In genomic region chr12:2101359-2101758, GRCh38 we compare ENCODE assay signal across 2 cellular contexts.
TF ChIP-seq lines count a peak whose summit lies in the region.

No MANE protein-coding gene starts in this region.

TF ChIP-seq in H1, 55 proteins besides CTCF, POLR2A, EP300 and RAD21 (continued from another document):
- TF ChIP-seq E2F6 (IDR thresholded peaks at IDR 0.05) (no peak), BRCA1 (IDR thresholded peaks at IDR 0.05; ENCODE audit: low read depth, low read length) (no peak), SP4 (IDR thresholded peaks at IDR 0.05; ENCODE audit: low read length) (no peak), RNF2 (IDR thresholded peaks at IDR 0.05; ENCODE audit: borderline replicate concordance, low read depth, low read length, missing control alignments, poor library complexity, severe bottlenecking) (no peak), TBP (IDR thresholded peaks at IDR 0.05; ENCODE audit: low read depth, low read length) (no peak)

TF ChIP-seq in HEK293T, 16 proteins besides CTCF, POLR2A, EP300 and RAD21 (continued from another document):
- TF ChIP-seq, protein P1, sequence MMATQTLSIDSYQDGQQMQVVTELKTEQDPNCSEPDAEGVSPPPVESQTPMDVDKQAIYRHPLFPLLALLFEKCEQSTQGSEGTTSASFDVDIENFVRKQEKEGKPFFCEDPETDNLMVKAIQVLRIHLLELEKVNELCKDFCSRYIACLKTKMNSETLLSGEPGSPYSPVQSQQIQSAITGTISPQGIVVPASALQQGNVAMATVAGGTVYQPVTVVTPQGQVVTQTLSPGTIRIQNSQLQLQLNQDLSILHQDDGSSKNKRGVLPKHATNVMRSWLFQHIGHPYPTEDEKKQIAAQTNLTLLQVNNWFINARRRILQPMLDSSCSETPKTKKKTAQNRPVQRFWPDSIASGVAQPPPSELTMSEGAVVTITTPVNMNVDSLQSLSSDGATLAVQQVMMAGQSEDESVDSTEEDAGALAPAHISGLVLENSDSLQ (IDR thresholded peaks at IDR 0.05), result no peak
- no peak for TF ChIP-seq BHLHE40 (IDR thresholded peaks at IDR 0.05; ENCODE audit: borderline replicate concordance)
- no peak for TF ChIP-seq FOXA1 (IDR thresholded peaks at IDR 0.05)
- no peak for TF ChIP-seq LEF1 (IDR thresholded peaks at IDR 0.05; ENCODE audit: borderline replicate concordance)
- TF ChIP-seq SUZ12 (IDR thresholded peaks at IDR 0.05), result no peak
- TF ChIP-seq ARNT (IDR thresholded peaks at IDR 0.05), result no peak
